In genomic region chr4:165215761-165216593, GRCh38 we compare ENCODE assay signal across 8 cellular contexts. TPM values are rescaled to one million over a fixed set of nuclear protein-coding genes. Genes with fewer than 3 reads are reported as not detected.
A peak's percentile ranks its signal among the peaks of the same experiment; 100 is the strongest.
DNase-seq lines count a peak whose midpoint lies in the region; ATAC-seq, FAIRE-seq and TF ChIP-seq lines count a peak whose summit lies in the region.
"Not testable (repeated sequence)": the region's sequence is repeated elsewhere in the genome, so short reads cannot be mapped to it uniquely, and the experiment has no call there.

No MANE protein-coding gene starts in this region.

- not testable (repeated sequence) for TF ChIP-seq CTCF in chondrocyte (IDR thresholded peaks at IDR 0.05)

- not testable (repeated sequence) for H3K27me3 Mint-ChIP-seq in activated CD8-positive, alpha-beta memory T cell treated with anti-CD3 and anti-CD28 coated beads, Interleukin-2, amount 10 ng/mL, durations not matched to agents 7 days and 5 days; chondrocyte (ENCODE audit: low read depth); stimulated activated naive B cell treated with anti-CD40 and anti-IgM and Interleukin-4, amounts not matched to agents 10 μg/mL and 1 μg/mL and 100 μg/mL, for 72 hours

- CTCF ChIA-PET in activated CD8-positive, alpha-beta memory T cell treated with anti-CD3 and anti-CD28 coated beads, Interleukin-2, amount 10 ng/mL, durations not matched to agents 7 days and 5 days (lab: Charles Lee): not testable (repeated sequence)

- DNase-seq in GM18507 (ENCODE audit: extremely low spot score, insufficient read length, low read depth); activated CD8-positive, alpha-beta memory T cell treated with anti-CD3 and anti-CD28 coated beads, Interleukin-2, amount 10 ng/mL, durations not matched to agents 7 days and 5 days; chondrocyte (ENCODE audit: low spot score); stimulated activated naive B cell treated with anti-CD40 and anti-IgM and Interleukin-4, amounts not matched to agents 10 μg/mL and 1 μg/mL and 100 μg/mL, for 72 hours: not testable (repeated sequence)
- DNase-seq in NCI-H226: peak; percentile 44

- H3K27ac Mint-ChIP-seq in activated CD8-positive, alpha-beta memory T cell treated with anti-CD3 and anti-CD28 coated beads, Interleukin-2, amount 10 ng/mL, durations not matched to agents 7 days and 5 days: peak overlapping the region; percentile 84
- H3K27ac Mint-ChIP-seq in chondrocyte (ENCODE audit: unreplicated experiment): peak overlapping the region; percentile 65
- H3K27ac Mint-ChIP-seq in stimulated activated naive B cell treated with anti-CD40 and anti-IgM and Interleukin-4, amounts not matched to agents 10 μg/mL and 1 μg/mL and 100 μg/mL, for 72 hours: peak overlapping the region; percentile 85

- FAIRE-seq in GM18507 (lab: Jason Lieb, UNC): peak; percentile 44

- H3K4me1 Mint-ChIP-seq in activated CD8-positive, alpha-beta memory T cell treated with anti-CD3 and anti-CD28 coated beads, Interleukin-2, amount 10 ng/mL, durations not matched to agents 7 days and 5 days: peaks cover 58% of the 10 kb centered on the region
- H3K4me1 Mint-ChIP-seq in chondrocyte (ENCODE audit: low read depth): peaks cover 39% of the 10 kb centered on the region
- peaks cover 45 to 60% of the 10 kb centered on the region in 2 donors for H3K4me1 Mint-ChIP-seq in stimulated activated naive B cell treated with anti-CD40 and anti-IgM and Interleukin-4, amounts not matched to agents 10 μg/mL and 1 μg/mL and 100 μg/mL, for 72 hours

- peaks cover 21% of the 10 kb centered on the region for H3K36me3 Mint-ChIP-seq in activated CD8-positive, alpha-beta memory T cell treated with anti-CD3 and anti-CD28 coated beads, Interleukin-2, amount 10 ng/mL, durations not matched to agents 7 days and 5 days
- not testable (repeated sequence) for H3K36me3 Mint-ChIP-seq in chondrocyte (ENCODE audit: low read depth)
- peaks cover 7 to 11% of the 10 kb centered on the region in 2 donors for H3K36me3 Mint-ChIP-seq in stimulated activated naive B cell treated with anti-CD40 and anti-IgM and Interleukin-4, amounts not matched to agents 10 μg/mL and 1 μg/mL and 100 μg/mL, for 72 hours

- not testable (repeated sequence) for H3K9me3 Mint-ChIP-seq in activated CD8-positive, alpha-beta memory T cell treated with anti-CD3 and anti-CD28 coated beads, Interleukin-2, amount 10 ng/mL, durations not matched to agents 7 days and 5 days (ENCODE audit: low read depth); chondrocyte (ENCODE audit: low read depth); stimulated activated naive B cell treated with anti-CD40 and anti-IgM and Interleukin-4, amounts not matched to agents 10 μg/mL and 1 μg/mL and 100 μg/mL, for 72 hours

- peak; percentile 48 for ATAC-seq in GM19452 (IDR thresholded peaks at IDR 0.05; ENCODE audit: unreplicated experiment)
- peak; percentile 69 for ATAC-seq in HG02642 (IDR thresholded peaks at IDR 0.05; ENCODE audit: poor library complexity, unreplicated experiment)
- peak; percentile 56 for ATAC-seq in HG03139 (IDR thresholded peaks at IDR 0.05; ENCODE audit: unreplicated experiment)
- ATAC-seq in activated CD8-positive, alpha-beta memory T cell treated with anti-CD3 and anti-CD28 coated beads, Interleukin-2, amount 10 ng/mL, durations not matched to agents 7 days and 5 days: peak; percentile 53
- ATAC-seq in stimulated activated naive B cell treated with anti-CD40 and anti-IgM and Interleukin-4, amounts not matched to agents 10 μg/mL and 1 μg/mL and 100 μg/mL, for 72 hours (replicated peaks): peak; percentile 73 to 81

- H3K4me3 Mint-ChIP-seq in activated CD8-positive, alpha-beta memory T cell treated with anti-CD3 and anti-CD28 coated beads, Interleukin-2, amount 10 ng/mL, durations not matched to agents 7 days and 5 days: peak overlapping the region; percentile 36
- peak overlapping the region; percentile 38 for H3K4me3 Mint-ChIP-seq in chondrocyte (ENCODE audit: unreplicated experiment)
- H3K4me3 Mint-ChIP-seq in stimulated activated naive B cell treated with anti-CD40 and anti-IgM and Interleukin-4, amounts not matched to agents 10 μg/mL and 1 μg/mL and 100 μg/mL, for 72 hours: not testable (repeated sequence)

RNA-seq across cellular contexts. Expression of gene KLHL2, which starts 8.6 kb away (rescaled TPM):
- 10 to 100 TPM; 22.2 to 27.0 TPM for total RNA-seq in activated CD8-positive, alpha-beta memory T cell treated with anti-CD3 and anti-CD28 coated beads, Interleukin-2, amount 10 ng/mL, durations not matched to agents 7 days and 5 days
- 14.3 to 19.3 TPM (median 16.0 TPM) in 3 replicates for total RNA-seq in chondrocyte
